In genomic region chr16:30585400-30586191, GRCh38 we compare ENCODE assay signal across 1 cellular context.
TF ChIP-seq lines count a peak whose summit lies in the region.

ZNF785 (minus strand) TSS chr16:30585697; CDS start chr16:30585611, 86 bp downstream.

TF ChIP-seq in K562, 482 proteins besides CTCF, POLR2A, EP300 and RAD21 (continued from another document and continues in another):
- TF ChIP-seq MAFK (IDR thresholded peaks at IDR 0.05; ENCODE audit: low read length) (no peak), ETV6 (IDR thresholded peaks at IDR 0.05; ENCODE audit: borderline replicate concordance in 1 of 2, low read depth in 2 of 2, low read length in 1 of 2) (no peak), ETV6 (CRISPR knock-in tag; IDR thresholded peaks at IDR 0.05; ENCODE audit: borderline replicate concordance) (peak; percentile 94; the same call in 1 of the 2 replicates), ZNF143 (CRISPR knock-in tag; IDR thresholded peaks at IDR 0.05) (no peak), ZBTB9 (CRISPR knock-in tag; IDR thresholded peaks at IDR 0.05) (peak; percentile 53; the same call in 1 of the 2 replicates), CGGBP1 (CRISPR knock-in tag; IDR thresholded peaks at IDR 0.05) (no peak), TCF7 (IDR thresholded peaks at IDR 0.05; ENCODE audit: borderline replicate concordance) (peak; percentile 50), PHB2 (IDR thresholded peaks at IDR 0.05; ENCODE audit: low read depth) (no peak), ZBED1 (IDR thresholded peaks at IDR 0.05) (no peak), PHF21A (IDR thresholded peaks at IDR 0.05; ENCODE audit: borderline replicate concordance, low read depth) (0 out of 2 replicates have a peak, but pooled peaks have one; percentile 9), ZNF583 (CRISPR knock-in tag; IDR thresholded peaks at IDR 0.05) (peak; percentile 89), ZSCAN32 (CRISPR knock-in tag; IDR thresholded peaks at IDR 0.05) (0 out of 2 replicates have a peak, but pooled peaks have one; percentile 37), POLR2AphosphoS5 (IDR thresholded peaks at IDR 0.05; ENCODE audit: control insufficient read depth, insufficient read depth, low read depth, low read length) (peak; percentile 58), CHD7 (IDR thresholded peaks at IDR 0.05; ENCODE audit: low read depth, low read length) (no peak), NR3C1 (CRISPR knock-in tag; IDR thresholded peaks at IDR 0.05) (peak; percentile 94), FIP1L1 (IDR thresholded peaks at IDR 0.05; ENCODE audit: low read depth, low read length, poor library complexity, severe bottlenecking) (no peak), ZNF609 (CRISPR knock-in tag; IDR thresholded peaks at IDR 0.05; ENCODE audit: borderline replicate concordance) (peak; percentile 45; the same call in 1 of the 2 replicates), COPS2 (conservative IDR thresholded peaks at IDR 0.05) (no peak), FOSL1 (tag; conservative IDR thresholded peaks at IDR 0.05) (peak; percentile 53), RBM22 (IDR thresholded peaks at IDR 0.05; ENCODE audit: low read depth, low read length, poor library complexity, severe bottlenecking) (peak; percentile 80), ZNF764 (CRISPR knock-in tag; IDR thresholded peaks at IDR 0.05; ENCODE audit: low read depth) (no peak), HMG20A (CRISPR knock-in tag; conservative IDR thresholded peaks at IDR 0.05) (no peak), ZNF121 (CRISPR knock-in tag; conservative IDR thresholded peaks at IDR 0.05) (no peak), HMG20B (CRISPR knock-in tag; IDR thresholded peaks at IDR 0.05) (no peak), TRIM24 (IDR thresholded peaks at IDR 0.05) (peak in 1 of 2 experiments; percentile 76; a peak in 2 of 4 replicates)
- TF ChIP-seq, protein P1, sequence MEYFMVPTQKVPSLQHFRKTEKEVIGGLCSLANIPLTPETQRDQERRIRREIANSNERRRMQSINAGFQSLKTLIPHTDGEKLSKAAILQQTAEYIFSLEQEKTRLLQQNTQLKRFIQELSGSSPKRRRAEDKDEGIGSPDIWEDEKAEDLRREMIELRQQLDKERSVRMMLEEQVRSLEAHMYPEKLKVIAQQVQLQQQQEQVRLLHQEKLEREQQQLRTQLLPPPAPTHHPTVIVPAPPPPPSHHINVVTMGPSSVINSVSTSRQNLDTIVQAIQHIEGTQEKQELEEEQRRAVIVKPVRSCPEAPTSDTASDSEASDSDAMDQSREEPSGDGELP (CRISPR knock-in tag; IDR thresholded peaks at IDR 0.05; ENCODE audit: borderline replicate concordance) = peak; percentile 91
- TF ChIP-seq, protein P2, sequence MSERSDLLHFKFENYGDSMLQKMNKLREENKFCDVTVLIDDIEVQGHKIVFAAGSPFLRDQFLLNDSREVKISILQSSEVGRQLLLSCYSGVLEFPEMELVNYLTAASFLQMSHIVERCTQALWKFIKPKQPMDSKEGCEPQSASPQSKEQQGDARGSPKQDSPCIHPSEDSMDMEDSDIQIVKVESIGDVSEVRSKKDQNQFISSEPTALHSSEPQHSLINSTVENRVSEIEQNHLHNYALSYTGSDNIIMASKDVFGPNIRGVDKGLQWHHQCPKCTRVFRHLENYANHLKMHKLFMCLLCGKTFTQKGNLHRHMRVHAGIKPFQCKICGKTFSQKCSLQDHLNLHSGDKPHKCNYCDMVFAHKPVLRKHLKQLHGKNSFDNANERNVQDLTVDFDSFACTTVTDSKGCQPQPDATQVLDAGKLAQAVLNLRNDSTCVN (CRISPR knock-in tag; IDR thresholded peaks at IDR 0.05) = 0 out of 2 replicates have a peak, but pooled peaks have one; percentile 40
- TF ChIP-seq, protein P3, sequence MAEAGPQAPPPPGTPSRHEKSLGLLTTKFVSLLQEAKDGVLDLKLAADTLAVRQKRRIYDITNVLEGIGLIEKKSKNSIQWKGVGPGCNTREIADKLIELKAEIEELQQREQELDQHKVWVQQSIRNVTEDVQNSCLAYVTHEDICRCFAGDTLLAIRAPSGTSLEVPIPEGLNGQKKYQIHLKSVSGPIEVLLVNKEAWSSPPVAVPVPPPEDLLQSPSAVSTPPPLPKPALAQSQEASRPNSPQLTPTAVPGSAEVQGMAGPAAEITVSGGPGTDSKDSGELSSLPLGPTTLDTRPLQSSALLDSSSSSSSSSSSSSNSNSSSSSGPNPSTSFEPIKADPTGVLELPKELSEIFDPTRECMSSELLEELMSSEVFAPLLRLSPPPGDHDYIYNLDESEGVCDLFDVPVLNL (CRISPR knock-in tag; IDR thresholded peaks at IDR 0.05; ENCODE audit: low read depth) = peak; percentile 97
- TF ChIP-seq, protein P4, sequence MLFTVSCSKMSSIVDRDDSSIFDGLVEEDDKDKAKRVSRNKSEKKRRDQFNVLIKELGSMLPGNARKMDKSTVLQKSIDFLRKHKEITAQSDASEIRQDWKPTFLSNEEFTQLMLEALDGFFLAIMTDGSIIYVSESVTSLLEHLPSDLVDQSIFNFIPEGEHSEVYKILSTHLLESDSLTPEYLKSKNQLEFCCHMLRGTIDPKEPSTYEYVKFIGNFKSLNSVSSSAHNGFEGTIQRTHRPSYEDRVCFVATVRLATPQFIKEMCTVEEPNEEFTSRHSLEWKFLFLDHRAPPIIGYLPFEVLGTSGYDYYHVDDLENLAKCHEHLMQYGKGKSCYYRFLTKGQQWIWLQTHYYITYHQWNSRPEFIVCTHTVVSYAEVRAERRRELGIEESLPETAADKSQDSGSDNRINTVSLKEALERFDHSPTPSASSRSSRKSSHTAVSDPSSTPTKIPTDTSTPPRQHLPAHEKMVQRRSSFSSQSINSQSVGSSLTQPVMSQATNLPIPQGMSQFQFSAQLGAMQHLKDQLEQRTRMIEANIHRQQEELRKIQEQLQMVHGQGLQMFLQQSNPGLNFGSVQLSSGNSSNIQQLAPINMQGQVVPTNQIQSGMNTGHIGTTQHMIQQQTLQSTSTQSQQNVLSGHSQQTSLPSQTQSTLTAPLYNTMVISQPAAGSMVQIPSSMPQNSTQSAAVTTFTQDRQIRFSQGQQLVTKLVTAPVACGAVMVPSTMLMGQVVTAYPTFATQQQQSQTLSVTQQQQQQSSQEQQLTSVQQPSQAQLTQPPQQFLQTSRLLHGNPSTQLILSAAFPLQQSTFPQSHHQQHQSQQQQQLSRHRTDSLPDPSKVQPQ (CRISPR knock-in tag; IDR thresholded peaks at IDR 0.05; ENCODE audit: borderline replicate concordance) = no peak; the same call in 1 of the 2 replicates
